In the genomic region with DNA sequence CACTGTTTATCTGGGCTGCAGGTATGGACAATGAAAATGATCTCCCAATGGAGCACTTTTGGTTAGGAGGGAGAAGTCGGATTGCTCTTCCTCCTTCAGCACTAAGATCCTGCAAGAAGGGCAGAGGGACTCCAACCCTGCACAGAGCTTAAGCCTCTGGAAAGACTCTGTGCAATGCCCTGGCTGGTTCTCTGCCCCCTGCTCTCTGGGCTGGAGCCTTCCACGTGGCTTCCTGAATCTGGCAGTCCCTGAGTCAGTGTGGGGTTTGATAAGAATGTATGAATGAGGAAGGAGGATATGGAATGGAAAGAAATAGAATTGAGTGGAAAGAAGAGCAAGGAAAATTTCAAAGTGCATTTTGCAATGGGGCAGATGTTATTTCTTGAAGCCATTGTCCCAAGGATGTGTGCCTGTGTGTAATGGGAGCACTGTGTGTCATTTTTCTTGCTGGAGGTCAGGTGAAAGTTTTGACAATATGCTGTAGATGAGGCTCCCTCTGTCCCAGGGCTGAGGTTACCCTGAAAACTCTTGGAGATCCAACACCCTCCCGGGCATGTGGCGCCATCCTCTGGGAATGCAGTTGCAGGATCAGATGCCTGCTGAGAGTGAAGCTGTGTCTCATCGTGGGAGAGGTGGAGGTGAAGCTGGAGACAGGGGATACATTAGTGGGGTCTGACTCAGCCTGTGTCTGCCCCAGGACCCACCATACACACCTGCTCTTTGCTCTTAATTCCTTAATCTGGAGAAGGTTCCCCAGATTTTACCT, we compare ENCODE assay signal across 2 cellular contexts.
TF ChIP-seq lines count a peak whose summit lies in the region.

No MANE protein-coding gene starts in this region.

TF ChIP-seq in HCT116, 20 proteins besides CTCF, POLR2A, EP300 and RAD21:
- TF ChIP-seq, protein P1, sequence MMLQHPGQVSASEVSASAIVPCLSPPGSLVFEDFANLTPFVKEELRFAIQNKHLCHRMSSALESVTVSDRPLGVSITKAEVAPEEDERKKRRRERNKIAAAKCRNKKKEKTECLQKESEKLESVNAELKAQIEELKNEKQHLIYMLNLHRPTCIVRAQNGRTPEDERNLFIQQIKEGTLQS (IDR thresholded peaks at IDR 0.05) = no peak
- TF ChIP-seq SIN3A (IDR thresholded peaks at IDR 0.05; ENCODE audit: low read depth) (no peak), ELF1 (IDR thresholded peaks at IDR 0.05; ENCODE audit: borderline replicate concordance, low read depth) (no peak), CEBPB (IDR thresholded peaks at IDR 0.05; ENCODE audit: low read depth) (no peak), ZFX (IDR thresholded peaks at IDR 0.05) (no peak), YY1 (IDR thresholded peaks at IDR 0.05; ENCODE audit: extremely low read depth, insufficient replicate concordance, low read depth, low read length) (no peak), POLR2AphosphoS5 (IDR thresholded peaks at IDR 0.05; ENCODE audit: low read depth, low read length) (no peak), CBX3 (IDR thresholded peaks at IDR 0.05; ENCODE audit: low read depth) (no peak), FOSL1 (IDR thresholded peaks at IDR 0.05; ENCODE audit: low read depth) (no peak), ZNF274 (IDR thresholded peaks at IDR 0.05; ENCODE audit: low read depth, low read length) (no peak), JUND (IDR thresholded peaks at IDR 0.05) (no peak), EZH2 (IDR thresholded peaks at IDR 0.05) (no peak), EZH2phosphoT487 (IDR thresholded peaks at IDR 0.05; ENCODE audit: borderline replicate concordance) (no peak), TCF7L2 (IDR thresholded peaks at IDR 0.05; ENCODE audit: borderline replicate concordance, extremely low read depth, insufficient read depth, insufficient read length) (no peak)
- TF ChIP-seq, protein P2, sequence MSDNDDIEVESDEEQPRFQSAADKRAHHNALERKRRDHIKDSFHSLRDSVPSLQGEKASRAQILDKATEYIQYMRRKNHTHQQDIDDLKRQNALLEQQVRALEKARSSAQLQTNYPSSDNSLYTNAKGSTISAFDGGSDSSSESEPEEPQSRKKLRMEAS (IDR thresholded peaks at IDR 0.05) = no peak
- TF ChIP-seq, protein P3, sequence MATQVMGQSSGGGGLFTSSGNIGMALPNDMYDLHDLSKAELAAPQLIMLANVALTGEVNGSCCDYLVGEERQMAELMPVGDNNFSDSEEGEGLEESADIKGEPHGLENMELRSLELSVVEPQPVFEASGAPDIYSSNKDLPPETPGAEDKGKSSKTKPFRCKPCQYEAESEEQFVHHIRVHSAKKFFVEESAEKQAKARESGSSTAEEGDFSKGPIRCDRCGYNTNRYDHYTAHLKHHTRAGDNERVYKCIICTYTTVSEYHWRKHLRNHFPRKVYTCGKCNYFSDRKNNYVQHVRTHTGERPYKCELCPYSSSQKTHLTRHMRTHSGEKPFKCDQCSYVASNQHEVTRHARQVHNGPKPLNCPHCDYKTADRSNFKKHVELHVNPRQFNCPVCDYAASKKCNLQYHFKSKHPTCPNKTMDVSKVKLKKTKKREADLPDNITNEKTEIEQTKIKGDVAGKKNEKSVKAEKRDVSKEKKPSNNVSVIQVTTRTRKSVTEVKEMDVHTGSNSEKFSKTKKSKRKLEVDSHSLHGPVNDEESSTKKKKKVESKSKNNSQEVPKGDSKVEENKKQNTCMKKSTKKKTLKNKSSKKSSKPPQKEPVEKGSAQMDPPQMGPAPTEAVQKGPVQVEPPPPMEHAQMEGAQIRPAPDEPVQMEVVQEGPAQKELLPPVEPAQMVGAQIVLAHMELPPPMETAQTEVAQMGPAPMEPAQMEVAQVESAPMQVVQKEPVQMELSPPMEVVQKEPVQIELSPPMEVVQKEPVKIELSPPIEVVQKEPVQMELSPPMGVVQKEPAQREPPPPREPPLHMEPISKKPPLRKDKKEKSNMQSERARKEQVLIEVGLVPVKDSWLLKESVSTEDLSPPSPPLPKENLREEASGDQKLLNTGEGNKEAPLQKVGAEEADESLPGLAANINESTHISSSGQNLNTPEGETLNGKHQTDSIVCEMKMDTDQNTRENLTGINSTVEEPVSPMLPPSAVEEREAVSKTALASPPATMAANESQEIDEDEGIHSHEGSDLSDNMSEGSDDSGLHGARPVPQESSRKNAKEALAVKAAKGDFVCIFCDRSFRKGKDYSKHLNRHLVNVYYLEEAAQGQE (IDR thresholded peaks at IDR 0.05; ENCODE audit: low read depth) = no peak

TF ChIP-seq in H1, 55 proteins besides CTCF, POLR2A, EP300 and RAD21:
- peak; percentile 34; the same call in 1 of the 2 replicates for TF ChIP-seq TEAD4 (IDR thresholded peaks at IDR 0.05; ENCODE audit: low read depth, low read length)
- TF ChIP-seq, protein P4, sequence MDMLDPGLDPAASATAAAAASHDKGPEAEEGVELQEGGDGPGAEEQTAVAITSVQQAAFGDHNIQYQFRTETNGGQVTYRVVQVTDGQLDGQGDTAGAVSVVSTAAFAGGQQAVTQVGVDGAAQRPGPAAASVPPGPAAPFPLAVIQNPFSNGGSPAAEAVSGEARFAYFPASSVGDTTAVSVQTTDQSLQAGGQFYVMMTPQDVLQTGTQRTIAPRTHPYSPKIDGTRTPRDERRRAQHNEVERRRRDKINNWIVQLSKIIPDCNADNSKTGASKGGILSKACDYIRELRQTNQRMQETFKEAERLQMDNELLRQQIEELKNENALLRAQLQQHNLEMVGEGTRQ (IDR thresholded peaks at IDR 0.05; ENCODE audit: low read length) = no peak
